Comparison of ENCODE assay signal across 17 cellular contexts in genomic region chr18:27491772-27492171, GRCh38.
DNase-seq lines count a peak whose midpoint lies in the region; ATAC-seq and TF ChIP-seq lines count a peak whose summit lies in the region.
"Had no signal": no experiment of that assay in that cellular context is flagged by ENCODE, and none has a peak within 500 bp of the region (broad histone marks: within the 10 kb centered on the region; RNA-seq: fewer than 3 reads in every experiment).

No MANE protein-coding gene starts in this region.

- H3K4me3 Mint-ChIP-seq in WTC11, result no peak overlapping the region
- H3K4me3 Mint-ChIP-seq in neural crest cell, result no peak overlapping the region
- H3K4me3 Mint-ChIP-seq: CD8-positive, alpha-beta memory T cell; HFFc6 had no signal

- H3K4me3 ChIP-seq in H7 (ENCODE audit: insufficient read depth, low read depth, low read length), result no peak overlapping the region
- H3K4me3 ChIP-seq: BLaER1, GM23248 had no signal

- peaks cover 2% of the 10 kb centered on the region; the same call in 1 of the 2 replicates for H3K27me3 Mint-ChIP-seq in WTC11 (ENCODE audit: low read depth)
- no peaks in the 10 kb centered on the region for H3K27me3 Mint-ChIP-seq in neural crest cell (ENCODE audit: low read depth)
- H3K27me3 Mint-ChIP-seq: CD8-positive, alpha-beta memory T cell had no signal

- POLR2A ChIA-PET in WTC11 (lab: Charles Lee), result no interaction called here

- H3K27ac Mint-ChIP-seq in WTC11 (no peak overlapping the region), neural crest cell (ENCODE audit: unreplicated experiment) (peak overlapping the region; percentile 15)
- H3K27ac Mint-ChIP-seq: CD8-positive, alpha-beta memory T cell; HFFc6 had no signal

- no peaks in the 10 kb centered on the region for H3K9me3 Mint-ChIP-seq in WTC11
- peaks cover 2% of the 10 kb centered on the region for H3K9me3 Mint-ChIP-seq in neural crest cell

- CTCF ChIA-PET in WTC11 (lab: Charles Lee), result no interaction called here

- DNase-seq in H7 (peak; percentile 5), WTC11 (ENCODE audit: low spot score) (peak; percentile 16), iPS-NIHi11 (ENCODE audit: low spot score) (peak; percentile 10), neural crest cell (ENCODE audit: low read depth, low spot score) (no peak), putamen (ENCODE audit: low spot score) (no peak), NCI-H2196 (lab: John Stamatoyannopoulos, UW; ENCODE audit: unreplicated experiment) (no peak)
- DNase-seq: 8988T; AML-193; Caco-2; CD8-positive, alpha-beta memory T cell; DMS53; GM23248; HCEC 1CT; HFFc6 had no signal

- H3K4me1 Mint-ChIP-seq in WTC11 (peaks cover 12% of the 10 kb centered on the region), neural crest cell (peaks cover 10% of the 10 kb centered on the region)
- H3K4me1 Mint-ChIP-seq: CD8-positive, alpha-beta memory T cell had no signal

- no peaks in the 10 kb centered on the region for H3K36me3 ChIP-seq in H7 (replicated peaks; ENCODE audit: control insufficient read depth, insufficient read depth, low read length)
- H3K36me3 ChIP-seq: BLaER1 had no signal

- TF ChIP-seq CTCF in WTC11 (IDR thresholded peaks at IDR 0.05) (no peak), neural crest cell (conservative IDR thresholded peaks at IDR 0.05) (no peak)

- no peaks in the 10 kb centered on the region for H3K36me3 Mint-ChIP-seq in WTC11
- H3K36me3 Mint-ChIP-seq in neural crest cell (ENCODE audit: low read depth), result no peaks in the 10 kb centered on the region
- H3K36me3 Mint-ChIP-seq: CD8-positive, alpha-beta memory T cell had no signal

- ATAC-seq in WTC11 (peak; percentile 82), GM21717 (IDR thresholded peaks at IDR 0.05; ENCODE audit: unreplicated experiment) (no peak)
- ATAC-seq: HepG2 had no signal

- H3K27me3 ChIP-seq in H7 (ENCODE audit: control insufficient read depth, insufficient read depth, low read length), result no peaks in the 10 kb centered on the region
- H3K27me3 ChIP-seq: BLaER1 had no signal

TF ChIP-seq in WTC11, 78 proteins besides CTCF, POLR2A, EP300 and RAD21:
- TF ChIP-seq MAX (CRISPR knock-in tag; IDR thresholded peaks at IDR 0.05) (no peak), ATF1 (CRISPR knock-in tag; IDR thresholded peaks at IDR 0.05) (no peak), IRF2 (CRISPR knock-in tag; IDR thresholded peaks at IDR 0.05; ENCODE audit: borderline replicate concordance, low read depth) (no peak), PRRX2 (CRISPR knock-in tag; IDR thresholded peaks at IDR 0.05) (no peak), MLX (CRISPR knock-in tag; IDR thresholded peaks at IDR 0.05) (no peak), MXD4 (CRISPR knock-in tag; IDR thresholded peaks at IDR 0.05; ENCODE audit: borderline replicate concordance) (no peak), NFE2L1 (CRISPR knock-in tag; IDR thresholded peaks at IDR 0.05) (no peak)
TF ChIP-seq in WTC11: peak in this region for 0.

Comparison
In these comparisons a context has a peak if more than half of its experiments do, and no peak if none do; other contexts are left out.
1. DNase-seq: peak in H7 (single experiment), WTC11 (single experiment) and iPS-NIHi11 (single experiment); none in neural crest cell (single experiment), putamen (single experiment) and NCI-H2196 (single experiment).